ENCODE assay signal across 10 cellular contexts in genomic region chr20:57400262-57400701, GRCh38. TPM values are rescaled to one million over a fixed set of nuclear protein-coding genes. Genes with fewer than 3 reads are reported as not detected.
DNase-seq lines count a peak whose midpoint lies in the region; ATAC-seq, FAIRE-seq and TF ChIP-seq lines count a peak whose summit lies in the region.
"Had no signal": no experiment of that assay in that cellular context is flagged by ENCODE, and none has a peak within 500 bp of the region (broad histone marks: within the 10 kb centered on the region; RNA-seq: fewer than 3 reads in every experiment).

No MANE protein-coding gene starts in this region.

- POLR2A ChIA-PET in A673 (lab: Charles Lee; ENCODE audit: low non-redundant PET) = no interaction called here
- POLR2A ChIA-PET in Caco-2 (lab: Charles Lee) = no interaction called here

- DNase-seq in A673 (ENCODE audit: low spot score) (no peak), GM12891 (ENCODE audit: insufficient read length, low spot score) (no peak), dedifferentiated amniotic fluid mesenchymal stem cell (ENCODE audit: extremely low spot score) (no peak), Caco-2 (no peak)
- no peak for DNase-seq in activated naive CD4-positive, alpha-beta T cell treated with anti-CD3 and anti-CD28 coated beads, Interleukin-2, amount 50 U/mL, for 72 hours (ENCODE audit: low spot score in 2 of 2)
- DNase-seq: hippocampal formation had no signal

- ATAC-seq in activated naive CD4-positive, alpha-beta T cell treated with anti-CD3 and anti-CD28 coated beads, Interleukin-2, amount 50 U/mL, for 72 hours = no peak
- ATAC-seq in esophagus mucosa = no peak
- no peak for ATAC-seq in GM18517 (IDR thresholded peaks at IDR 0.05; ENCODE audit: unreplicated experiment)

- BruUV-seq in A673 (replicated peaks; lab: Mats Ljungman, UMichigan) (no TSS peak), Caco-2 (replicated peaks; lab: Mats Ljungman, UMichigan) (no TSS peak)

- TF ChIP-seq CTCF in A673 (conservative IDR thresholded peaks at IDR 0.05; ENCODE audit: low read depth, low read length) = no peak
- peak in 1 of 2 experiments; percentile 9 for TF ChIP-seq CTCF in Caco-2 (IDR thresholded peaks at IDR 0.05; ENCODE audit: insufficient read depth in 1 of 2, low read depth in 1 of 2, low read length in 1 of 2, severe bottlenecking in 1 of 2, unreplicated experiment in 1 of 2)

- peak overlapping the region; percentile 87 to 98 for H3K27ac Mint-ChIP-seq in activated naive CD4-positive, alpha-beta T cell treated with anti-CD3 and anti-CD28 coated beads, Interleukin-2, amount 50 U/mL, for 72 hours
- no peak overlapping the region for H3K27ac Mint-ChIP-seq in Caco-2 (ENCODE audit: unreplicated experiment)

- intact Hi-C loops in A673 (cut with micrococcal nuclease; ENCODE audit: unreplicated experiment) (no loop called here), Caco-2 (cut with micrococcal nuclease; ENCODE audit: unreplicated experiment) (no loop called here)

- H3K36me3 ChIP-seq in A673 (ENCODE audit: insufficient read depth, low read length, poor library complexity, severe bottlenecking) = peaks cover 35% of the 10 kb centered on the region
- H3K36me3 ChIP-seq in muscle layer of duodenum (ENCODE audit: control insufficient read depth in 1 of 2, insufficient read depth in 2 of 2, low read length in 2 of 2) = peaks cover 14 to 30% of the 10 kb centered on the region in 2 donors
- H3K36me3 ChIP-seq in Caco-2 (ENCODE audit: control insufficient read depth, insufficient read depth, low read length) = peaks cover 13% of the 10 kb centered on the region

- FAIRE-seq in GM12891 (lab: Jason Lieb, UNC) = peak; percentile 82

- H3K4me1 ChIP-seq in A673 (ENCODE audit: insufficient read depth, low read length, poor library complexity, severe bottlenecking) = no peaks in the 10 kb centered on the region
- peaks cover 13 to 94% of the 10 kb centered on the region in 2 donors for H3K4me1 ChIP-seq in muscle layer of duodenum (ENCODE audit: control insufficient read depth in 1 of 2, insufficient read depth in 2 of 2, low read length in 2 of 2)
- no peaks in the 10 kb centered on the region for H3K4me1 ChIP-seq in Caco-2

- H3K4me3 ChIP-seq in A673 (ENCODE audit: low read depth, low read length, poor library complexity, severe bottlenecking) (no peak overlapping the region), muscle layer of duodenum (ENCODE audit: low read depth in 1 of 2, low read length in 2 of 2) (no peak overlapping the region), Caco-2 (ENCODE audit: low read depth, low read length) (no peak overlapping the region)

- CTCF ChIA-PET in A673 (lab: Charles Lee) (no interaction called here), Caco-2 (lab: Charles Lee) (no interaction called here)

- H3K9me3 ChIP-seq in A673 (ENCODE audit: low read depth, low read length, poor library complexity, severe bottlenecking) (no peaks in the 10 kb centered on the region), muscle layer of duodenum (ENCODE audit: control insufficient read depth in 1 of 2, low read length in 2 of 2) (no peaks in the 10 kb centered on the region), Caco-2 (no peaks in the 10 kb centered on the region)

- peak overlapping the region; percentile 54 for H3K27ac ChIP-seq in A673 (ENCODE audit: low read depth, low read length, poor library complexity, severe bottlenecking)
- H3K27ac ChIP-seq in muscle layer of duodenum (ENCODE audit: low read length) = peak overlapping the region; percentile 23
- H3K27ac ChIP-seq: C4-2B had no signal

- no peak overlapping the region for H3K4me3 Mint-ChIP-seq in Caco-2 (ENCODE audit: unreplicated experiment)

- peaks cover 26 to 37% of the 10 kb centered on the region in 2 donors for H3K36me3 Mint-ChIP-seq in activated naive CD4-positive, alpha-beta T cell treated with anti-CD3 and anti-CD28 coated beads, Interleukin-2, amount 50 U/mL, for 72 hours
- H3K36me3 Mint-ChIP-seq in Caco-2 (ENCODE audit: insufficient read depth, unreplicated experiment) = peaks cover 25% of the 10 kb centered on the region

- no peaks in the 10 kb centered on the region for H3K9me3 Mint-ChIP-seq in activated naive CD4-positive, alpha-beta T cell treated with anti-CD3 and anti-CD28 coated beads, Interleukin-2, amount 50 U/mL, for 72 hours
- H3K9me3 Mint-ChIP-seq in Caco-2 (ENCODE audit: unreplicated experiment) = no peaks in the 10 kb centered on the region

- H3K27me3 ChIP-seq in A673 (replicated peaks; ENCODE audit: insufficient read depth, low read depth, low read length, poor library complexity) (no peaks in the 10 kb centered on the region), muscle layer of duodenum (ENCODE audit: low read depth, low read length) (no peaks in the 10 kb centered on the region), Caco-2 (replicated peaks; ENCODE audit: control insufficient read depth, insufficient read depth, low read length) (no peaks in the 10 kb centered on the region)

- H3K27me3 Mint-ChIP-seq in Caco-2 (ENCODE audit: insufficient read depth, unreplicated experiment) = no peaks in the 10 kb centered on the region

- no peak; the same call in 1 of the 2 replicates for TF ChIP-seq POLR2A in GM12891 (IDR thresholded peaks at IDR 0.05; ENCODE audit: low read depth, low read length)

- no peaks in the 10 kb centered on the region for H3K4me1 Mint-ChIP-seq in Caco-2 (ENCODE audit: low read depth, unreplicated experiment)

TF ChIP-seq in GM12891, 5 proteins besides CTCF, POLR2A, EP300 and RAD21:
- TF ChIP-seq SPI1 (IDR thresholded peaks at IDR 0.05; ENCODE audit: low read depth, low read length) (no peak), POLR2AphosphoS5 (IDR thresholded peaks at IDR 0.05; ENCODE audit: low read depth, low read length) (peak; percentile 11; the same call in 1 of the 2 replicates)

RNA-seq across cellular contexts. Expression of gene RBM38, which starts 9.1 kb away (rescaled TPM):
- total RNA-seq in A673 (2021) (51.7 and 52.7 TPM in 2 replicates), esophagus mucosa (12.3 TPM), Caco-2 (2022) (34.4 and 39.2 TPM in 2 replicates)
- polyA plus RNA-seq in GM12891 (2012; ENCODE audit: low read depth, missing spikeins) = 82.1 TPM
- total RNA-seq in activated naive CD4-positive, alpha-beta T cell treated with anti-CD3 and anti-CD28 coated beads, Interleukin-2, amount 50 U/mL, for 72 hours = 10 to 100 TPM; 43.4 to 97.5 TPM

RNA-seq across cellular contexts. Expression of gene RAE1, which starts 49.2 kb away (rescaled TPM):
- total RNA-seq in A673 (2021) (59.4 and 70.9 TPM in 2 replicates), esophagus mucosa (22.8 TPM), Caco-2 (2022) (133 and 138 TPM in 2 replicates)
- polyA plus RNA-seq in GM12891 (2012; ENCODE audit: low read depth, missing spikeins) = 29.3 TPM
- total RNA-seq in activated naive CD4-positive, alpha-beta T cell treated with anti-CD3 and anti-CD28 coated beads, Interleukin-2, amount 50 U/mL, for 72 hours = 10 to 100 TPM; 47.3 to 67.5 TPM
